Comparison of ENCODE assay signal across 9 cellular contexts in the genomic region with DNA sequence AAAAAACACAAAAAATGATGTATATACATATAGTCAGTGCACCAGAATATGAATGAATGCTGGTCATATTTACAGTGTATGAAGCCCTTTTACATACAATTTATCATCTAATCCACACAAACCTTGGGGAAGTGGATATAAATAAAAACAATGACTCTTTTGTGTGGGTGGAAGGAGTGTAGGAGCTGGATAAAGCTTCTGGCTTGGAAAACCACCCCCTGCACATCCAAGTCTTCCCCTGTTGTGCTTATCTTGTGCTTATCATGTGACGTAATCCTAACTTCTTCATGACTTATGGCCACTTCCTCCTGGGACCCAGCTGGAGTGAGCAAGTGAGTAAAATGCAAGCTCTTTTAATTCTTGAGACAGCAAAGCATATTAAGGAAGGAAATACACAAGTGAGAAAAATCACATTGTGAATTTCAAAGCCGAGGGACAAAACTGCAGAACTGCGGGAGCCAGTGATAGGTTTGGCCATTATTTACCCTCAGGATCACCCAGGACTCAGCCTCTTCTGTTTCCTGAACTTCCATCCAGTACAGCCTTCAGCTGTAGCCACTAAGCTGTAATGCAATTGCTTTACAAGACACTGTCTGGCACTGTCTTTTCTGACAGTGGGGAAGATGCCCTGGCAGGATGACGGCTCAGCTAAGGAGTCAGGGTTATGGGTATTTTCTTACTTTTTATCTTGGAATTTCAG.
A peak's percentile ranks its signal among the peaks of the same experiment; 100 is the strongest.
DNase-seq lines count a peak whose midpoint lies in the region; TF ChIP-seq lines count a peak whose summit lies in the region.
"Had no signal": no experiment of that assay in that cellular context is flagged by ENCODE, and none has a peak within 500 bp of the region (broad histone marks: within the 10 kb centered on the region; RNA-seq: fewer than 3 reads in every experiment).

No MANE protein-coding gene starts in this region.

- peak overlapping the region; percentile 7 for H3K4me3 Mint-ChIP-seq in endodermal cell
- no peak overlapping the region for H3K4me3 Mint-ChIP-seq in progenitor cell of endocrine pancreas (ENCODE audit: low read depth)

- peak overlapping the region; percentile 65 for H3K9ac ChIP-seq in NT2/D1 (ENCODE audit: insufficient read length, low read depth)
- H3K9ac ChIP-seq in endodermal cell (ENCODE audit: extremely low read depth, low read length, poor library complexity, severe bottlenecking): peak overlapping the region; percentile 16

- 41 to 62% methylated on average over 2 to 4 of the region's 4 CpGs for WGBS in endodermal cell (ENCODE audit: insufficient coverage in 1 of 2, insufficient read length in 1 of 2), 2 experiments

- H3K4me3 ChIP-seq in NT2/D1 (ENCODE audit: insufficient read length, low read depth): no peak overlapping the region
- H3K4me3 ChIP-seq in endodermal cell (ENCODE audit: low read length): peak overlapping the region; percentile 66
- H3K4me3 ChIP-seq in Peyer's patch: no peak overlapping the region

- TF ChIP-seq CTCF in endodermal cell (conservative IDR thresholded peaks at IDR 0.05) (no peak), Peyer's patch (IDR thresholded peaks at IDR 0.05) (no peak), progenitor cell of endocrine pancreas (IDR thresholded peaks at IDR 0.05; ENCODE audit: unreplicated experiment) (no peak)

- H3K27me3 Mint-ChIP-seq in endodermal cell (ENCODE audit: insufficient read depth) (no peaks in the 10 kb centered on the region), progenitor cell of endocrine pancreas (peaks cover 4% of the 10 kb centered on the region)

- H3K27me3 ChIP-seq in NT2/D1 (ENCODE audit: insufficient read depth, insufficient read length) (no peaks in the 10 kb centered on the region), endodermal cell (ENCODE audit: control insufficient read depth, insufficient read depth, low read length, poor library complexity, severe bottlenecking) (no peaks in the 10 kb centered on the region), Peyer's patch (no peaks in the 10 kb centered on the region)

- H3K9me3 Mint-ChIP-seq in endodermal cell (no peaks in the 10 kb centered on the region), progenitor cell of endocrine pancreas (ENCODE audit: low read depth) (no peaks in the 10 kb centered on the region)

- TF ChIP-seq POLR2A in Peyer's patch (IDR thresholded peaks at IDR 0.05): no peak

- peaks cover 8% of the 10 kb centered on the region; the same call in 1 of the 2 replicates for H3K9me3 ChIP-seq in NT2/D1 (ENCODE audit: insufficient read depth, low read length)
- H3K9me3 ChIP-seq in endodermal cell (ENCODE audit: control insufficient read depth, low read length): no peaks in the 10 kb centered on the region
- H3K9me3 ChIP-seq in Peyer's patch: no peaks in the 10 kb centered on the region

- H3K36me3 ChIP-seq in NT2/D1 (ENCODE audit: insufficient read depth, insufficient read length, low read length): peaks cover 13% of the 10 kb centered on the region
- peaks cover 58% of the 10 kb centered on the region for H3K36me3 ChIP-seq in endodermal cell (ENCODE audit: control insufficient read depth, insufficient read depth, low read length)
- no peaks in the 10 kb centered on the region for H3K36me3 ChIP-seq in Peyer's patch

- peak; percentile 22 for DNase-seq in CMK (ENCODE audit: low read depth)
- no peak for DNase-seq in NT2/D1 (ENCODE audit: low read depth, low spot score)
- DNase-seq in endodermal cell: peak; percentile 70
- peak; percentile 3 for DNase-seq in midbrain (lab: John Stamatoyannopoulos, UW)
- no peak for DNase-seq in retina
- no peak for DNase-seq in Peyer's patch
- DNase-seq in progenitor cell of endocrine pancreas (ENCODE audit: low spot score, unreplicated experiment): no peak
- no peak for DNase-seq in NCI-H446 (lab: John Stamatoyannopoulos, UW)
- DNase-seq: activated naive CD4-positive, alpha-beta T cell had no signal

- H3K27ac Mint-ChIP-seq in endodermal cell (peak overlapping the region; percentile 88), progenitor cell of endocrine pancreas (no peak overlapping the region)

- peaks cover 34% of the 10 kb centered on the region for H3K36me3 Mint-ChIP-seq in endodermal cell (ENCODE audit: low read depth)
- H3K36me3 Mint-ChIP-seq in progenitor cell of endocrine pancreas (ENCODE audit: insufficient read depth): no peaks in the 10 kb centered on the region

- H3K27ac ChIP-seq in endodermal cell (ENCODE audit: low read depth, low read length) (no peak overlapping the region), Peyer's patch (no peak overlapping the region)

- H3K4me1 Mint-ChIP-seq in endodermal cell: peaks cover 36% of the 10 kb centered on the region
- peaks cover 13% of the 10 kb centered on the region for H3K4me1 Mint-ChIP-seq in progenitor cell of endocrine pancreas (ENCODE audit: low read depth)

- H3K4me1 ChIP-seq in NT2/D1 (ENCODE audit: insufficient read depth, insufficient read length) (peaks cover 10% of the 10 kb centered on the region), endodermal cell (ENCODE audit: control insufficient read depth, insufficient read depth, low read length) (peaks cover 4% of the 10 kb centered on the region), Peyer's patch (no peaks in the 10 kb centered on the region)

Comparison
In these comparisons a context has a peak if more than half of its experiments do, and no peak if none do; other contexts are left out.
1. DNase-seq: peak in CMK (single experiment), endodermal cell (single experiment) and midbrain (single experiment); none in NT2/D1 (single experiment), retina (single experiment), Peyer's patch (0 of 3), progenitor cell of endocrine pancreas (single experiment) and NCI-H446 (0 of 2).